In the genomic region with DNA sequence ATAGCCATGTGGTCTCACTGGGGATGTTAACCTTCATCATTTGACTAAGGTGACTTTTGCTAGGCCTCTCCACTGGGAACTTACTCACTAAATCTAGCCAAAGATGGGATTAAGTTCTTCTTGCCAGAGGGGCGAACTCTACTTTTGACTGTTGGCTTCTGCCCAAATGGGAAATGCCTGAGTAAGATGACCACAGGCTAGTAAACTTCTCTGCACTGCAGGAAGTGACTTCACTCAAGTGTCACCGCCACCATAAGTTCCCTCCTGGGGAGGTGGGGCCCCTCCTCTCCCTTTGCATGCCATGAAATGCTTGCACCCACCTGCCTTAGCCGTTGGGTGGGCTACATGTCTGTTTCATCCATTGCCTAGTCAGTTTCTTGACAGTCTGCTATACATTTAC, we compare ENCODE assay signal across 1 cellular context.
TF ChIP-seq lines count a peak whose summit lies in the region.

No MANE protein-coding gene starts in this region.

TF ChIP-seq in endothelial cell of umbilical vein, 7 proteins besides CTCF, POLR2A, EP300 and RAD21 (continued from another document):
- TF ChIP-seq GATA2 (IDR thresholded peaks at IDR 0.05; ENCODE audit: insufficient read depth, insufficient read length, low read depth, low read length) = peak; percentile 6
- TF ChIP-seq POLR2AphosphoS5 (IDR thresholded peaks at IDR 0.05; ENCODE audit: insufficient read depth, low read depth, low read length) = peak; percentile 36
